In genomic region chr5:168011096-168011495, GRCh38 we compare ENCODE assay signal across 30 cellular contexts.
"Had no signal": no experiment of that assay in that cellular context is flagged by ENCODE, and none has a peak within 500 bp of the region (broad histone marks: within the 10 kb centered on the region; RNA-seq: fewer than 3 reads in every experiment).

No MANE protein-coding gene starts in this region.

- H3K4me3 Mint-ChIP-seq: activated CD4-positive, alpha-beta memory T cell treated with anti-CD3 and anti-CD28 coated beads, Interleukin-2, amount 10 ng/mL, durations not matched to agents 7 days and 5 days; activated CD4-positive, alpha-beta T cell treated with anti-CD3 and anti-CD28 coated beads, Interleukin-2, amount 10 ng/mL, durations not matched to agents 7 days and 5 days; activated naive CD4-positive, alpha-beta T cell treated with anti-CD3 and anti-CD28 coated beads, Interleukin-2, amount 10 ng/mL, durations not matched to agents 7 days and 5 days; activated naive CD8-positive, alpha-beta T cell treated with anti-CD3 and anti-CD28 coated beads, Interleukin-2, amount 10 ng/mL, durations not matched to agents 7 days and 5 days; activated T-cell treated with anti-CD3 and anti-CD28 coated beads, Interleukin-2, amount 50 U/mL, for 24 hours; activated T-cell treated with anti-CD3 and anti-CD28 coated beads, Interleukin-2, amount 50 U/mL, for 72 hours; brain; WTC11 had no signal

- ATAC-seq: activated naive CD4-positive, alpha-beta T cell treated with anti-CD3 and anti-CD28 coated beads, Interleukin-2, amount 50 U/mL, for 72 hours; activated T-cell treated with anti-CD3 and anti-CD28 coated beads, Interleukin-2, amount 50 U/mL, for 72 hours; gastrocnemius medialis; heart left ventricle; WTC11 had no signal

- H3K27ac Mint-ChIP-seq: activated CD4-positive, alpha-beta memory T cell treated with anti-CD3 and anti-CD28 coated beads, Interleukin-2, amount 10 ng/mL, durations not matched to agents 7 days and 5 days; activated CD4-positive, alpha-beta T cell treated with anti-CD3 and anti-CD28 coated beads, Interleukin-2, amount 10 ng/mL, durations not matched to agents 7 days and 5 days; activated naive CD4-positive, alpha-beta T cell treated with anti-CD3 and anti-CD28 coated beads, Interleukin-2, amount 10 ng/mL, durations not matched to agents 7 days and 5 days; activated naive CD4-positive, alpha-beta T cell treated with anti-CD3 and anti-CD28 coated beads, Interleukin-2, amount 50 U/mL, for 72 hours; activated naive CD8-positive, alpha-beta T cell treated with anti-CD3 and anti-CD28 coated beads, Interleukin-2, amount 10 ng/mL, durations not matched to agents 7 days and 5 days; activated T-cell treated with anti-CD3 and anti-CD28 coated beads, Interleukin-2, amount 50 U/mL, for 24 hours; activated T-cell treated with anti-CD3 and anti-CD28 coated beads, Interleukin-2, amount 50 U/mL, for 72 hours; brain; WTC11 had no signal

- H3K9me3 Mint-ChIP-seq: activated CD4-positive, alpha-beta memory T cell treated with anti-CD3 and anti-CD28 coated beads, Interleukin-2, amount 10 ng/mL, durations not matched to agents 7 days and 5 days; activated CD4-positive, alpha-beta T cell treated with anti-CD3 and anti-CD28 coated beads, Interleukin-2, amount 10 ng/mL, durations not matched to agents 7 days and 5 days; activated naive CD4-positive, alpha-beta T cell treated with anti-CD3 and anti-CD28 coated beads, Interleukin-2, amount 10 ng/mL, durations not matched to agents 7 days and 5 days; activated naive CD4-positive, alpha-beta T cell treated with anti-CD3 and anti-CD28 coated beads, Interleukin-2, amount 50 U/mL, for 72 hours; activated naive CD8-positive, alpha-beta T cell treated with anti-CD3 and anti-CD28 coated beads, Interleukin-2, amount 10 ng/mL, durations not matched to agents 7 days and 5 days; activated T-cell treated with anti-CD3 and anti-CD28 coated beads, Interleukin-2, amount 50 U/mL, for 24 hours; activated T-cell treated with anti-CD3 and anti-CD28 coated beads, Interleukin-2, amount 50 U/mL, for 72 hours; WTC11 had no signal

- H3K27me3 ChIP-seq: ascending aorta, breast epithelium, cardiac muscle cell, colonic mucosa, esophagus squamous epithelium, gastrocnemius medialis, heart left ventricle had no signal

- H3K4me1 Mint-ChIP-seq: activated CD4-positive, alpha-beta memory T cell treated with anti-CD3 and anti-CD28 coated beads, Interleukin-2, amount 10 ng/mL, durations not matched to agents 7 days and 5 days; activated CD4-positive, alpha-beta T cell treated with anti-CD3 and anti-CD28 coated beads, Interleukin-2, amount 10 ng/mL, durations not matched to agents 7 days and 5 days; activated naive CD4-positive, alpha-beta T cell treated with anti-CD3 and anti-CD28 coated beads, Interleukin-2, amount 10 ng/mL, durations not matched to agents 7 days and 5 days had no signal

- H3K27ac ChIP-seq: ascending aorta, breast epithelium, cardiac muscle cell, colonic mucosa, epithelial cell of prostate, esophagus squamous epithelium, gastrocnemius medialis had no signal

- H3K4me1 ChIP-seq: ascending aorta, breast epithelium, colonic mucosa, esophagus squamous epithelium, gastrocnemius medialis had no signal

- H3K9me3 ChIP-seq: ascending aorta, breast epithelium, colonic mucosa, esophagus squamous epithelium, gastrocnemius medialis, heart left ventricle had no signal

- DNase-seq: activated CD4-positive, alpha-beta memory T cell treated with anti-CD3 and anti-CD28 coated beads, Interleukin-2, amount 10 ng/mL, durations not matched to agents 7 days and 5 days; activated CD4-positive, alpha-beta T cell treated with anti-CD3 and anti-CD28 coated beads for 1 hour; activated CD4-positive, alpha-beta T cell treated with anti-CD3 and anti-CD28 coated beads for 4 hours; activated CD4-positive, alpha-beta T cell treated with anti-CD3 and anti-CD28 coated beads, Interleukin-2, amount 10 ng/mL, durations not matched to agents 7 days and 5 days; activated CD4-positive, alpha-beta T cell treated with anti-CD3 and anti-CD28 coated beads, Interleukin-2, amount 50 U/mL, for 4 hours; activated CD8-positive, alpha-beta memory T cell treated with anti-CD3 and anti-CD28 coated beads, Interleukin-2, amount 50 U/mL, for 48 hours; activated gamma-delta T cell; activated naive CD4-positive, alpha-beta T cell; activated naive CD4-positive, alpha-beta T cell treated with anti-CD3 and anti-CD28 coated beads, Interleukin-2, amount 10 ng/mL, durations not matched to agents 7 days and 5 days; activated naive CD8-positive, alpha-beta T cell treated with anti-CD3 and anti-CD28 coated beads, Interleukin-2, amount 10 ng/mL, durations not matched to agents 7 days and 5 days; activated T-cell treated with anti-CD3 and anti-CD28 coated beads for 4 hours; activated T-cell treated with anti-CD3 and anti-CD28 coated beads, Interleukin-2, amount 50 U/mL, for 24 hours; activated T-cell treated with anti-CD3 and anti-CD28 coated beads, Interleukin-2, amount 50 U/mL, for 72 hours; central memory CD4-positive, alpha-beta T cell; cerebellar nuclear complex; colonic mucosa; effector CD8-positive, alpha-beta T cell; esophagus squamous epithelium; foreskin fibroblast; gastrocnemius medialis; glutamatergic neuron; heart left ventricle; T-helper 2 cell had no signal

- H3K36me3 Mint-ChIP-seq: activated naive CD4-positive, alpha-beta T cell treated with anti-CD3 and anti-CD28 coated beads, Interleukin-2, amount 10 ng/mL, durations not matched to agents 7 days and 5 days; activated naive CD4-positive, alpha-beta T cell treated with anti-CD3 and anti-CD28 coated beads, Interleukin-2, amount 50 U/mL, for 72 hours; activated naive CD8-positive, alpha-beta T cell treated with anti-CD3 and anti-CD28 coated beads, Interleukin-2, amount 10 ng/mL, durations not matched to agents 7 days and 5 days; WTC11 had no signal

- H3K36me3 ChIP-seq: ascending aorta, breast epithelium, cardiac muscle cell, colonic mucosa, esophagus squamous epithelium, gastrocnemius medialis had no signal

- H3K4me3 ChIP-seq: ascending aorta, breast epithelium, cardiac muscle cell, colonic mucosa, esophagus squamous epithelium, gastrocnemius medialis, heart left ventricle had no signal
